Comparison of ENCODE assay signal across 10 cellular contexts in genomic region chr17:35371934-35372333, GRCh38. TPM values are rescaled to one million over a fixed set of nuclear protein-coding genes. Genes with fewer than 3 reads are reported as not detected.
DNase-seq lines count a peak whose midpoint lies in the region; ATAC-seq and TF ChIP-seq lines count a peak whose summit lies in the region.
"Had no signal": no experiment of that assay in that cellular context is flagged by ENCODE, and none has a peak within 500 bp of the region (broad histone marks: within the 10 kb centered on the region; RNA-seq: fewer than 3 reads in every experiment).

No MANE protein-coding gene starts in this region.

- no peak for DNase-seq in activated T-cell treated with anti-CD3 and anti-CD28 coated beads, Interleukin-2, amount 50 U/mL, for 4 hours
- no peak for DNase-seq in activated T-cell treated with anti-CD3 and anti-CD28 coated beads, Interleukin-2, amount 50 U/mL, for 1 hour
- no peak for DNase-seq in Jurkat, Clone E6-1 (ENCODE audit: low read depth, low spot score)
- DNase-seq in spleen (no peak), anterior cingulate cortex (lab: John Stamatoyannopoulos, UW) (no peak), KG1 (lab: John Stamatoyannopoulos, UW) (no peak)
- DNase-seq: NCI-H2081 treated with DMSO at 0.1 percent for 48 hours, nucleus accumbens had no signal

- H3K27ac Mint-ChIP-seq in dendritic cell treated with granulocyte-macrophage colony-stimulating factor and Interleukin-4, amounts not matched to agents 40 ng/mL and 50 ng/mL, for 4 days = peak overlapping the region; percentile 55

- peaks cover 5 to 87% (median 63%) of the 10 kb centered on the region in 6 donors for H3K4me1 ChIP-seq in spleen

- H3K36me3 ChIP-seq in spleen = peaks cover 0 to 10% (median 0%) of the 10 kb centered on the region in 6 donors

- H3K27me3 Mint-ChIP-seq in activated T-cell treated with anti-CD3 and anti-CD28 coated beads, Interleukin-2, amount 50 U/mL, for 4 hours (ENCODE audit: low read depth) = no peaks in the 10 kb centered on the region
- H3K27me3 Mint-ChIP-seq in dendritic cell treated with granulocyte-macrophage colony-stimulating factor and Interleukin-4, amounts not matched to agents 40 ng/mL and 50 ng/mL, for 4 days = no peaks in the 10 kb centered on the region

- H3K27ac ChIP-seq in spleen = no peak overlapping the region

- H3K4me3 ChIP-seq in Jurkat, Clone E6-1 (ENCODE audit: low read length) = peak overlapping the region; percentile 83; the same call in 1 of the 2 replicates
- peak overlapping the region in 5 of 8 donors; percentile 61 to 85 (median 62) for H3K4me3 ChIP-seq in spleen

- H3K9me3 Mint-ChIP-seq in activated T-cell treated with anti-CD3 and anti-CD28 coated beads, Interleukin-2, amount 50 U/mL, for 4 hours = peaks cover 17% of the 10 kb centered on the region
- H3K9me3 Mint-ChIP-seq in dendritic cell treated with granulocyte-macrophage colony-stimulating factor and Interleukin-4, amounts not matched to agents 40 ng/mL and 50 ng/mL, for 4 days = peaks cover 10% of the 10 kb centered on the region

- intact Hi-C loops in dendritic cell treated with granulocyte-macrophage colony-stimulating factor and Interleukin-4, amounts not matched to agents 40 ng/mL and 50 ng/mL, for 4 days (cut with micrococcal nuclease) = loop anchor here (2.0 to 10.0 kb wide), 3 partner anchors 61 to 127 kb away; partner anchors contain the start of genes SLFN12 and SLFN5
- intact Hi-C loops in spleen (cut with DNase I; ENCODE audit: low total_unique reads) = no loop called here

- H3K27me3 ChIP-seq in spleen (replicated peaks in 1 of 7) = no peaks in the 10 kb centered on the region

- peaks cover 18% of the 10 kb centered on the region for H3K36me3 Mint-ChIP-seq in activated T-cell treated with anti-CD3 and anti-CD28 coated beads, Interleukin-2, amount 50 U/mL, for 4 hours (ENCODE audit: insufficient read depth)
- peaks cover 34% of the 10 kb centered on the region for H3K36me3 Mint-ChIP-seq in dendritic cell treated with granulocyte-macrophage colony-stimulating factor and Interleukin-4, amounts not matched to agents 40 ng/mL and 50 ng/mL, for 4 days (ENCODE audit: low read depth)

- H3K9me3 ChIP-seq in spleen = peaks cover 0 to 13% (median 8%) of the 10 kb centered on the region in 8 donors

- WGBS in spleen, 5 donors = 85 to 100% (median 89%) methylated on average over 3 of the region's 3 CpGs

- peaks cover 67% of the 10 kb centered on the region for H3K4me1 Mint-ChIP-seq in activated T-cell treated with anti-CD3 and anti-CD28 coated beads, Interleukin-2, amount 50 U/mL, for 4 hours (ENCODE audit: low read depth)
- peaks cover 74% of the 10 kb centered on the region for H3K4me1 Mint-ChIP-seq in dendritic cell treated with granulocyte-macrophage colony-stimulating factor and Interleukin-4, amounts not matched to agents 40 ng/mL and 50 ng/mL, for 4 days (ENCODE audit: low read depth)

- TF ChIP-seq POLR2A in spleen (IDR thresholded peaks at IDR 0.05) = no peak

- no peak for TF ChIP-seq CTCF in spleen (IDR thresholded peaks at IDR 0.05 in 8 of 11, conservative IDR thresholded peaks at IDR 0.05 in 3 of 11)

- no peak for ATAC-seq in activated T-cell treated with anti-CD3 and anti-CD28 coated beads, Interleukin-2, amount 50 U/mL, for 4 hours
- no peak for ATAC-seq in GM18861 (IDR thresholded peaks at IDR 0.05; ENCODE audit: unreplicated experiment)

- peak overlapping the region; percentile 66 for H3K4me3 Mint-ChIP-seq in activated T-cell treated with anti-CD3 and anti-CD28 coated beads, Interleukin-2, amount 50 U/mL, for 4 hours
- H3K4me3 Mint-ChIP-seq in dendritic cell treated with granulocyte-macrophage colony-stimulating factor and Interleukin-4, amounts not matched to agents 40 ng/mL and 50 ng/mL, for 4 days = peak overlapping the region; percentile 68

RNA-seq across cellular contexts. Expression of gene SLFN11, which starts 1.5 kb away (rescaled TPM):
- total RNA-seq in activated T-cell treated with anti-CD3 and anti-CD28 coated beads, Interleukin-2, amount 50 U/mL, for 4 hours = 10 to 100 TPM; 13.4 to 17.0 (median 16.8) TPM
- polyA plus RNA-seq in Jurkat, Clone E6-1 (2012; ENCODE audit: insufficient read depth, insufficient read length) = 36.4 TPM
- 10 to 100 TPM; 48.3 to 73.9 (median 61.3) TPM for total RNA-seq in spleen
- polyA plus RNA-seq in spleen = 10 to 100 TPM in 1 of 3 donors, 1 to 10 TPM in 2; 6.5 to 17.9 (median 9.9) TPM
